Comparison of ENCODE assay signal across 2 cellular contexts in the genomic region with DNA sequence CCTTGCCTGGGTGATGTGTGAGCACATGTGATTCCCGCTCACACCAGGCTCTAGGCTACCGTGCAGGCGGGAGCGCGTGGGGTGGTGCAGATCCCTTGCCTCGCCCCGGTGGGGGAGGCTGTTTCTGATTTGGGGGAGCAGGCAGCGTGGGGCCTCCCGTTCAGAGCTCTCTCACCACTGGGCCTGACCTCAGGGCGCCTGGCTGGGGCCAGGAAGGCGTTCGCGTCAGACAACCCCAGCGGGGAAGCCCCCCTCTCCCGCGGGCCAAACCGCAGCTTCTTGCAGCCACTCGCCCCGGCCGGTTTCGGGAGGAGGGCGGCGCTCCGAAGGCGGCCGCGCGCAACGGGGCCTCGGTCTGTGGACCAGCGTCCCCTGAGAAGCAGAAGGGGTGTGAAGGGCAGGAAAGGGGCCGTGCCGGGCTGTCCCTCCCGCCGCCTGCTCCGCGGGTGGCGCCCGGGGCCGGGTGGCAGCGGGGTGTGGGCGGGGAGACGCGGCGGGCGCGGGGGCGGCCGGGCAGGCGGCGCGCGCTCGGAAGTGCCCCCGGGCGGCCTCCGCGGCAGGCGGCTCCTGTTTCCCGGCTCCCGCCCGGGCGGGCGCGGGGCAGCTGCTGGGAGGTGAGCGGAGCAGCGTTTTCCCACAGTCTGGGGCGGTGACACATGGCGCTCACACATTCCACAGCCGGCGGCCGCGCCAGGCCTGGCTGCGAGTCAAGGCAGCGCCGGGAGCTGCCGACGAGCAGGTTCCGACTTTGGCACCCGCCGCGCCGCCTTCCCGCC.
TF ChIP-seq lines count a peak whose summit lies in the region.

No MANE protein-coding gene starts in this region.

TF ChIP-seq in HEK293, 187 proteins besides CTCF, POLR2A, EP300 and RAD21 (continued from another document):
- TF ChIP-seq, protein P1, sequence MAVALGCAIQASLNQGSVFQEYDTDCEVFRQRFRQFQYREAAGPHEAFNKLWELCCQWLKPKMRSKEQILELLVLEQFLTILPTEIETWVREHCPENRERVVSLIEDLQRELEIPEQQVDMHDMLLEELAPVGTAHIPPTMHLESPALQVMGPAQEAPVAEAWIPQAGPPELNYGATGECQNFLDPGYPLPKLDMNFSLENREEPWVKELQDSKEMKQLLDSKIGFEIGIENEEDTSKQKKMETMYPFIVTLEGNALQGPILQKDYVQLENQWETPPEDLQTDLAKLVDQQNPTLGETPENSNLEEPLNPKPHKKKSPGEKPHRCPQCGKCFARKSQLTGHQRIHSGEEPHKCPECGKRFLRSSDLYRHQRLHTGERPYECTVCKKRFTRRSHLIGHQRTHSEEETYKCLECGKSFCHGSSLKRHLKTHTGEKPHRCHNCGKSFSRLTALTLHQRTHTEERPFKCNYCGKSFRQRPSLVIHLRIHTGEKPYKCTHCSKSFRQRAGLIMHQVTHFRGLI (tag by site-specific recombination; IDR thresholded peaks at IDR 0.05) = peak; percentile 77; the same call in 1 of the 2 replicates
- peak; percentile 87 for TF ChIP-seq IKZF3 (tag by site-specific recombination; IDR thresholded peaks at IDR 0.05)
- no peak for TF ChIP-seq ZNF501 (tag by site-specific recombination; IDR thresholded peaks at IDR 0.05)
- TF ChIP-seq ZNF473 (tag by site-specific recombination; IDR thresholded peaks at IDR 0.05) = 0 out of 2 replicates have a peak, but pooled peaks have one; percentile 8
- peak; percentile 99 for TF ChIP-seq ZNF335 (tag by site-specific recombination; conservative IDR thresholded peaks at IDR 0.05)
- peak; percentile 83 for TF ChIP-seq ZNF2 (tag by site-specific recombination; IDR thresholded peaks at IDR 0.05)
- peak; percentile 62; the same call in 1 of the 2 replicates for TF ChIP-seq ZSCAN30 (tag by site-specific recombination; IDR thresholded peaks at IDR 0.05)
- no peak for TF ChIP-seq ZNF777 (tag by site-specific recombination; IDR thresholded peaks at IDR 0.05; ENCODE audit: borderline replicate concordance)
- peak; percentile 87 for TF ChIP-seq ZNF223 (tag by site-specific recombination; IDR thresholded peaks at IDR 0.05)
- TF ChIP-seq, protein P2, sequence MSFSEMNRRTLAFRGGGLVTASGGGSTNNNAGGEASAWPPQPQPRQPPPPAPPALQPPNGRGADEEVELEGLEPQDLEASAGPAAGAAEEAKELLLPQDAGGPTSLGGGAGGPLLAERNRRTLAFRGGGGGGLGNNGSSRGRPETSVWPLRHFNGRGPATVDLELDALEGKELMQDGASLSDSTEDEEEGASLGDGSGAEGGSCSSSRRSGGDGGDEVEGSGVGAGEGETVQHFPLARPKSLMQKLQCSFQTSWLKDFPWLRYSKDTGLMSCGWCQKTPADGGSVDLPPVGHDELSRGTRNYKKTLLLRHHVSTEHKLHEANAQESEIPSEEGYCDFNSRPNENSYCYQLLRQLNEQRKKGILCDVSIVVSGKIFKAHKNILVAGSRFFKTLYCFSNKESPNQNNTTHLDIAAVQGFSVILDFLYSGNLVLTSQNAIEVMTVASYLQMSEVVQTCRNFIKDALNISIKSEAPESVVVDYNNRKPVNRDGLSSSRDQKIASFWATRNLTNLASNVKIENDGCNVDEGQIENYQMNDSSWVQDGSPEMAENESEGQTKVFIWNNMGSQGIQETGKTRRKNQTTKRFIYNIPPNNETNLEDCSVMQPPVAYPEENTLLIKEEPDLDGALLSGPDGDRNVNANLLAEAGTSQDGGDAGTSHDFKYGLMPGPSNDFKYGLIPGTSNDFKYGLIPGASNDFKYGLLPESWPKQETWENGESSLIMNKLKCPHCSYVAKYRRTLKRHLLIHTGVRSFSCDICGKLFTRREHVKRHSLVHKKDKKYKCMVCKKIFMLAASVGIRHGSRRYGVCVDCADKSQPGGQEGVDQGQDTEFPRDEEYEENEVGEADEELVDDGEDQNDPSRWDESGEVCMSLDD (tag by site-specific recombination; IDR thresholded peaks at IDR 0.05) = peak; percentile 68
- no peak for TF ChIP-seq ZNF555 (tag by site-specific recombination; conservative IDR thresholded peaks at IDR 0.05)
- TF ChIP-seq ZNF366 (tag by site-specific recombination; conservative IDR thresholded peaks at IDR 0.05) = 0 out of 2 replicates have a peak, but pooled peaks have one; percentile 12
- peak; percentile 55 for TF ChIP-seq ZNF660 (tag by site-specific recombination; IDR thresholded peaks at IDR 0.05)
- TF ChIP-seq, protein P3, sequence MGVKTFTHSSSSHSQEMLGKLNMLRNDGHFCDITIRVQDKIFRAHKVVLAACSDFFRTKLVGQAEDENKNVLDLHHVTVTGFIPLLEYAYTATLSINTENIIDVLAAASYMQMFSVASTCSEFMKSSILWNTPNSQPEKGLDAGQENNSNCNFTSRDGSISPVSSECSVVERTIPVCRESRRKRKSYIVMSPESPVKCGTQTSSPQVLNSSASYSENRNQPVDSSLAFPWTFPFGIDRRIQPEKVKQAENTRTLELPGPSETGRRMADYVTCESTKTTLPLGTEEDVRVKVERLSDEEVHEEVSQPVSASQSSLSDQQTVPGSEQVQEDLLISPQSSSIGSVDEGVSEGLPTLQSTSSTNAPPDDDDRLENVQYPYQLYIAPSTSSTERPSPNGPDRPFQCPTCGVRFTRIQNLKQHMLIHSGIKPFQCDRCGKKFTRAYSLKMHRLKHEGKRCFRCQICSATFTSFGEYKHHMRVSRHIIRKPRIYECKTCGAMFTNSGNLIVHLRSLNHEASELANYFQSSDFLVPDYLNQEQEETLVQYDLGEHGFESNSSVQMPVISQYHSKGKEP (tag by site-specific recombination; IDR thresholded peaks at IDR 0.05) = peak; percentile 74
- TF ChIP-seq, protein P4, sequence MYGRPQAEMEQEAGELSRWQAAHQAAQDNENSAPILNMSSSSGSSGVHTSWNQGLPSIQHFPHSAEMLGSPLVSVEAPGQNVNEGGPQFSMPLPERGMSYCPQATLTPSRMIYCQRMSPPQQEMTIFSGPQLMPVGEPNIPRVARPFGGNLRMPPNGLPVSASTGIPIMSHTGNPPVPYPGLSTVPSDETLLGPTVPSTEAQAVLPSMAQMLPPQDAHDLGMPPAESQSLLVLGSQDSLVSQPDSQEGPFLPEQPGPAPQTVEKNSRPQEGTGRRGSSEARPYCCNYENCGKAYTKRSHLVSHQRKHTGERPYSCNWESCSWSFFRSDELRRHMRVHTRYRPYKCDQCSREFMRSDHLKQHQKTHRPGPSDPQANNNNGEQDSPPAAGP (tag by site-specific recombination; IDR thresholded peaks at IDR 0.05) = peak; percentile 55
- 0 out of 2 replicates have a peak, but pooled peaks have one; percentile 35 for TF ChIP-seq ZNF677 (tag by site-specific recombination; IDR thresholded peaks at IDR 0.05)

TF ChIP-seq in K562, 482 proteins besides CTCF, POLR2A, EP300 and RAD21 (continued from another document and continues in another):
- TF ChIP-seq, protein P5, sequence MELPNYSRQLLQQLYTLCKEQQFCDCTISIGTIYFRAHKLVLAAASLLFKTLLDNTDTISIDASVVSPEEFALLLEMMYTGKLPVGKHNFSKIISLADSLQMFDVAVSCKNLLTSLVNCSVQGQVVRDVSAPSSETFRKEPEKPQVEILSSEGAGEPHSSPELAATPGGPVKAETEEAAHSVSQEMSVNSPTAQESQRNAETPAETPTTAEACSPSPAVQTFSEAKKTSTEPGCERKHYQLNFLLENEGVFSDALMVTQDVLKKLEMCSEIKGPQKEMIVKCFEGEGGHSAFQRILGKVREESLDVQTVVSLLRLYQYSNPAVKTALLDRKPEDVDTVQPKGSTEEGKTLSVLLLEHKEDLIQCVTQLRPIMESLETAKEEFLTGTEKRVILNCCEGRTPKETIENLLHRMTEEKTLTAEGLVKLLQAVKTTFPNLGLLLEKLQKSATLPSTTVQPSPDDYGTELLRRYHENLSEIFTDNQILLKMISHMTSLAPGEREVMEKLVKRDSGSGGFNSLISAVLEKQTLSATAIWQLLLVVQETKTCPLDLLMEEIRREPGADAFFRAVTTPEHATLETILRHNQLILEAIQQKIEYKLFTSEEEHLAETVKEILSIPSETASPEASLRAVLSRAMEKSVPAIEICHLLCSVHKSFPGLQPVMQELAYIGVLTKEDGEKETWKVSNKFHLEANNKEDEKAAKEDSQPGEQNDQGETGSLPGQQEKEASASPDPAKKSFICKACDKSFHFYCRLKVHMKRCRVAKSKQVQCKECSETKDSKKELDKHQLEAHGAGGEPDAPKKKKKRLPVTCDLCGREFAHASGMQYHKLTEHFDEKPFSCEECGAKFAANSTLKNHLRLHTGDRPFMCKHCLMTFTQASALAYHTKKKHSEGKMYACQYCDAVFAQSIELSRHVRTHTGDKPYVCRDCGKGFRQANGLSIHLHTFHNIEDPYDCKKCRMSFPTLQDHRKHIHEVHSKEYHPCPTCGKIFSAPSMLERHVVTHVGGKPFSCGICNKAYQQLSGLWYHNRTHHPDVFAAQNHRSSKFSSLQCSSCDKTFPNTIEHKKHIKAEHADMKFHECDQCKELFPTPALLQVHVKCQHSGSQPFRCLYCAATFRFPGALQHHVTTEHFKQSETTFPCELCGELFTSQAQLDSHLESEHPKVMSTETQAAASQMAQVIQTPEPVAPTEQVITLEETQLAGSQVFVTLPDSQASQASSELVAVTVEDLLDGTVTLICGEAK (IDR thresholded peaks at IDR 0.05) = 0 out of 2 replicates have a peak, but pooled peaks have one; percentile 27
- TF ChIP-seq, protein P5 (CRISPR knock-in tag; IDR thresholded peaks at IDR 0.05) = no peak
- TF ChIP-seq ZNF668 (CRISPR knock-in tag; IDR thresholded peaks at IDR 0.05) (no peak), KDM1A (IDR thresholded peaks at IDR 0.05) (no peak), OTX1 (CRISPR knock-in tag; IDR thresholded peaks at IDR 0.05) (0 out of 2 replicates have a peak, but pooled peaks have one; percentile 13), POLR2G (IDR thresholded peaks at IDR 0.05; ENCODE audit: low read depth, low read length) (peak; percentile 91), TBL1XR1 (IDR thresholded peaks at IDR 0.05; ENCODE audit: low read length in 2 of 2) (no peak; a peak in 1 of 4 replicates), SMARCE1 (IDR thresholded peaks at IDR 0.05) (peak; percentile 29; the same call in 1 of the 2 replicates), POLR2AphosphoS2 (IDR thresholded peaks at IDR 0.05; ENCODE audit: low read length) (no peak), NCOA6 (IDR thresholded peaks at IDR 0.05) (no peak), PHF8 (IDR thresholded peaks at IDR 0.05; ENCODE audit: borderline replicate concordance, low read length) (peak; percentile 59; the same call in 1 of the 2 replicates), STAT5B (CRISPR knock-in tag; IDR thresholded peaks at IDR 0.05) (no peak)
- TF ChIP-seq, protein P6, sequence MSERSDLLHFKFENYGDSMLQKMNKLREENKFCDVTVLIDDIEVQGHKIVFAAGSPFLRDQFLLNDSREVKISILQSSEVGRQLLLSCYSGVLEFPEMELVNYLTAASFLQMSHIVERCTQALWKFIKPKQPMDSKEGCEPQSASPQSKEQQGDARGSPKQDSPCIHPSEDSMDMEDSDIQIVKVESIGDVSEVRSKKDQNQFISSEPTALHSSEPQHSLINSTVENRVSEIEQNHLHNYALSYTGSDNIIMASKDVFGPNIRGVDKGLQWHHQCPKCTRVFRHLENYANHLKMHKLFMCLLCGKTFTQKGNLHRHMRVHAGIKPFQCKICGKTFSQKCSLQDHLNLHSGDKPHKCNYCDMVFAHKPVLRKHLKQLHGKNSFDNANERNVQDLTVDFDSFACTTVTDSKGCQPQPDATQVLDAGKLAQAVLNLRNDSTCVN (CRISPR knock-in tag; IDR thresholded peaks at IDR 0.05) = no peak
- TF ChIP-seq, protein P7, sequence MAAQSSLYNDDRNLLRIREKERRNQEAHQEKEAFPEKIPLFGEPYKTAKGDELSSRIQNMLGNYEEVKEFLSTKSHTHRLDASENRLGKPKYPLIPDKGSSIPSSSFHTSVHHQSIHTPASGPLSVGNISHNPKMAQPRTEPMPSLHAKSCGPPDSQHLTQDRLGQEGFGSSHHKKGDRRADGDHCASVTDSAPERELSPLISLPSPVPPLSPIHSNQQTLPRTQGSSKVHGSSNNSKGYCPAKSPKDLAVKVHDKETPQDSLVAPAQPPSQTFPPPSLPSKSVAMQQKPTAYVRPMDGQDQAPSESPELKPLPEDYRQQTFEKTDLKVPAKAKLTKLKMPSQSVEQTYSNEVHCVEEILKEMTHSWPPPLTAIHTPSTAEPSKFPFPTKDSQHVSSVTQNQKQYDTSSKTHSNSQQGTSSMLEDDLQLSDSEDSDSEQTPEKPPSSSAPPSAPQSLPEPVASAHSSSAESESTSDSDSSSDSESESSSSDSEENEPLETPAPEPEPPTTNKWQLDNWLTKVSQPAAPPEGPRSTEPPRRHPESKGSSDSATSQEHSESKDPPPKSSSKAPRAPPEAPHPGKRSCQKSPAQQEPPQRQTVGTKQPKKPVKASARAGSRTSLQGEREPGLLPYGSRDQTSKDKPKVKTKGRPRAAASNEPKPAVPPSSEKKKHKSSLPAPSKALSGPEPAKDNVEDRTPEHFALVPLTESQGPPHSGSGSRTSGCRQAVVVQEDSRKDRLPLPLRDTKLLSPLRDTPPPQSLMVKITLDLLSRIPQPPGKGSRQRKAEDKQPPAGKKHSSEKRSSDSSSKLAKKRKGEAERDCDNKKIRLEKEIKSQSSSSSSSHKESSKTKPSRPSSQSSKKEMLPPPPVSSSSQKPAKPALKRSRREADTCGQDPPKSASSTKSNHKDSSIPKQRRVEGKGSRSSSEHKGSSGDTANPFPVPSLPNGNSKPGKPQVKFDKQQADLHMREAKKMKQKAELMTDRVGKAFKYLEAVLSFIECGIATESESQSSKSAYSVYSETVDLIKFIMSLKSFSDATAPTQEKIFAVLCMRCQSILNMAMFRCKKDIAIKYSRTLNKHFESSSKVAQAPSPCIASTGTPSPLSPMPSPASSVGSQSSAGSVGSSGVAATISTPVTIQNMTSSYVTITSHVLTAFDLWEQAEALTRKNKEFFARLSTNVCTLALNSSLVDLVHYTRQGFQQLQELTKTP (IDR thresholded peaks at IDR 0.05; ENCODE audit: low read depth in 1 of 2, partially characterized antibody in 2 of 2) = no peak
